Comparison of ENCODE assay signal across 18 cellular contexts in genomic region chr2:133377599-133377998, GRCh38.
"Had no signal": no experiment of that assay in that cellular context is flagged by ENCODE, and none has a peak within 500 bp of the region (broad histone marks: within the 10 kb centered on the region; RNA-seq: fewer than 3 reads in every experiment).

No MANE protein-coding gene starts in this region.

- DNase-seq: activated CD8-positive, alpha-beta memory T cell treated with anti-CD3 and anti-CD28 coated beads, Interleukin-2, amount 50 U/mL, for 48 hours; activated CD8-positive, alpha-beta T cell treated with anti-CD3 and anti-CD28 coated beads, Interleukin-2, amount 10 ng/mL, durations not matched to agents 7 days and 5 days; activated naive CD4-positive, alpha-beta T cell treated with Interleukin-2 at 50 U/mL for 16 hours; activated naive CD8-positive, alpha-beta T cell treated with anti-CD3 and anti-CD28 coated beads, Interleukin-2, amount 50 U/mL, for 24 hours; colonic mucosa; left colon; natural killer cell; occipital lobe; sigmoid colon; stimulated activated CD4-positive, alpha-beta T cell treated with anti-CD3 and anti-CD28 coated beads, Interleukin-4, amount 100 ng/mL, for 1 hour; stimulated activated CD8-positive, alpha-beta memory T cell treated with anti-CD3 and anti-CD28 coated beads, Interleukin-4, amount 100 ng/mL, for 48 hours; testis had no signal

- H3K36me3 Mint-ChIP-seq: natural killer cell had no signal

- H3K27ac Mint-ChIP-seq: activated CD8-positive, alpha-beta T cell treated with anti-CD3 and anti-CD28 coated beads, Interleukin-2, amount 10 ng/mL, durations not matched to agents 7 days and 5 days; activated naive CD8-positive, alpha-beta T cell treated with anti-CD3 and anti-CD28 coated beads, Interleukin-2, amount 50 U/mL, for 24 hours; activated T-helper 1 cell treated with anti-CD3 and anti-CD28 coated beads, Interleukin-12 subunit alpha, Interleukin-12 subunit beta, Interleukin-2, Interleukin-4 antibody, amounts not matched to agents 30 ng/mL and 10 ng/mL and 1 ng/mL, durations not matched to agents 14 hours and 24 hours and 36 hours; natural killer cell; stimulated activated naive CD8-positive, alpha-beta T cell treated with anti-CD3 and anti-CD28 coated beads, Interleukin-15, Interleukin-2, amounts not matched to agents 100 ng/mL and 50 ng/mL, for 24 hours had no signal

- H3K4me3 Mint-ChIP-seq: activated CD8-positive, alpha-beta T cell treated with anti-CD3 and anti-CD28 coated beads, Interleukin-2, amount 10 ng/mL, durations not matched to agents 7 days and 5 days; activated naive CD8-positive, alpha-beta T cell treated with anti-CD3 and anti-CD28 coated beads, Interleukin-2, amount 50 U/mL, for 24 hours; activated T-helper 1 cell treated with anti-CD3 and anti-CD28 coated beads, Interleukin-12 subunit alpha, Interleukin-12 subunit beta, Interleukin-2, Interleukin-4 antibody, amounts not matched to agents 30 ng/mL and 10 ng/mL and 1 ng/mL, durations not matched to agents 14 hours and 24 hours and 36 hours; natural killer cell; stimulated activated naive CD8-positive, alpha-beta T cell treated with anti-CD3 and anti-CD28 coated beads, Interleukin-15, Interleukin-2, amounts not matched to agents 100 ng/mL and 50 ng/mL, for 24 hours had no signal

- H3K9me3 Mint-ChIP-seq: activated T-helper 1 cell treated with anti-CD3 and anti-CD28 coated beads, Interleukin-12 subunit alpha, Interleukin-12 subunit beta, Interleukin-2, Interleukin-4 antibody, amounts not matched to agents 30 ng/mL and 10 ng/mL and 1 ng/mL, durations not matched to agents 14 hours and 24 hours and 36 hours had no signal

- H3K4me3 ChIP-seq: ascending aorta, cardiac muscle cell, colonic mucosa, hepatocyte, lung, sigmoid colon, testis had no signal

- H3K4me1 Mint-ChIP-seq: activated naive CD8-positive, alpha-beta T cell treated with anti-CD3 and anti-CD28 coated beads, Interleukin-2, amount 50 U/mL, for 24 hours; natural killer cell had no signal

- H3K79me2 ChIP-seq: hepatocyte had no signal

- H3K4me1 ChIP-seq: ascending aorta, colonic mucosa, testis had no signal

- H3K27me3 ChIP-seq: ascending aorta, cardiac muscle cell, colonic mucosa, hepatocyte, sigmoid colon, testis had no signal

- H3K9me3 ChIP-seq: ascending aorta, colonic mucosa, sigmoid colon, testis had no signal

- H2AFZ ChIP-seq: hepatocyte had no signal

- H3K27me3 Mint-ChIP-seq: activated naive CD8-positive, alpha-beta T cell treated with anti-CD3 and anti-CD28 coated beads, Interleukin-2, amount 50 U/mL, for 24 hours; stimulated activated naive CD8-positive, alpha-beta T cell treated with anti-CD3 and anti-CD28 coated beads, Interleukin-15, Interleukin-2, amounts not matched to agents 100 ng/mL and 50 ng/mL, for 24 hours had no signal

- H3K4me2 ChIP-seq: hepatocyte had no signal

- H3K36me3 ChIP-seq: ascending aorta, cardiac muscle cell, colonic mucosa, sigmoid colon had no signal

- H3K27ac ChIP-seq: ascending aorta, cardiac muscle cell, colonic mucosa, hepatocyte, sigmoid colon, testis had no signal

- ATAC-seq: activated CD8-positive, alpha-beta T cell treated with anti-CD3 and anti-CD28 coated beads, Interleukin-2, amount 10 ng/mL, durations not matched to agents 7 days and 5 days; activated naive CD8-positive, alpha-beta T cell treated with anti-CD3 and anti-CD28 coated beads, Interleukin-2, amount 50 U/mL, for 24 hours; left colon; natural killer cell had no signal
